In the genomic region with DNA sequence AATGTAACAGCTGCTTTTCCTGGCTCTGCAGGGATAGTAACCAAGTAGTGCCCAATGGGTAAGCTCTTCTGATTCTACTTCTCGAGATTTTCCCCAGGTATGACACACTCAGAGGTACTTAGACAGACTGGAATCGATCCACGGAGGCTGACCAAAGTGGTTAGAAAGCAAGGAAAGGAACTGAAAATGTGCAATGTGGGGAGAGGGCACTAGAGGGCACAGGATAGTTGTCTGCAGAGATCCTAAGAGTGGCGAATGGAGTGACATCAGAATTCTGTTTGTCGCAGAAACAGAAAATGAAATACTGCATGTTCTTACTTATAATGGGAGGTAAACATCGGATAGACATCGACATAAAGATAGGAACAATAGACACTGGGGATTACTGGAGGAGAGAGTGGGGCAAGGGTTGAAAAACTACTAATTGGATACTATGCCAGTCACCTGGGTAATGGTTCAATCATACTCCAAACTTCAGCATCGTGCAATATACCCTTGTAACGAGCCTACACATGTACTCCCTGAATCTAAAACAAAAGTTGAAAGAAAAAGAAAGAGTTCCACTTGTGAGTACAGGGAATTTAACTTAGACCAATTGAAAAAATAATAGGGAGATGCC, we compare ENCODE assay signal across 8 cellular contexts. TPM values are rescaled to one million over a fixed set of nuclear protein-coding genes. Genes with fewer than 3 reads are reported as not detected.
DNase-seq lines count a peak whose midpoint lies in the region; ATAC-seq and TF ChIP-seq lines count a peak whose summit lies in the region.

No MANE protein-coding gene starts in this region.

- CTCF ChIA-PET in AG04450 (lab: Charles Lee): interaction anchor here (0.9 to 2.8 kb wide), 4 partner anchors 9 to 44 kb away, joined by 3 to 15 read pairs (median 6); no protein-coding TSS in a partner anchor

- peak; percentile 78 for ATAC-seq in HG02798 (IDR thresholded peaks at IDR 0.05; ENCODE audit: poor library complexity, unreplicated experiment)

- TF ChIP-seq CTCF in AG04450 (IDR thresholded peaks at IDR 0.05; ENCODE audit: low read depth, low read length): peak; percentile 49
- TF ChIP-seq CTCF in GM12865 (IDR thresholded peaks at IDR 0.05; ENCODE audit: insufficient read depth, low read depth, low read length, missing control alignments): peak; percentile 39
- peak; percentile 40 to 49 (median 46) for TF ChIP-seq CTCF in nephron (IDR thresholded peaks at IDR 0.05; ENCODE audit: unreplicated experiment in 3 of 3)

- POLR2A ChIA-PET in AG04450 (lab: Yijun Ruan, JAX): no interaction called here

- H3K36me3 Mint-ChIP-seq in nephron (ENCODE audit: low read depth): no peaks in the 10 kb centered on the region

- H3K27ac ChIP-seq in AG04450 (ENCODE audit: low read depth, low read length) (no peak overlapping the region), cingulate gyrus (ENCODE audit: low read depth, low read length) (peak overlapping the region; percentile 0)

- no peaks in the 10 kb centered on the region for H3K9me3 Mint-ChIP-seq in nephron

- H3K4me1 Mint-ChIP-seq in nephron: peaks cover 6% of the 10 kb centered on the region

- H3K9me3 ChIP-seq in AG04450 (ENCODE audit: control insufficient read depth, insufficient read depth, low read length): no peaks in the 10 kb centered on the region

- DNase-seq in AG04450 (ENCODE audit: low read depth, low spot score): no peak
- DNase-seq in GM12865 (ENCODE audit: low read depth): peak; percentile 18
- DNase-seq in NOMO-1 treated with DMSO at 0.1 percent for 48 hours (lab: John Stamatoyannopoulos, UW; ENCODE audit: unreplicated experiment): peak; percentile 58
- no peak for DNase-seq in cerebellar nuclear complex (lab: John Stamatoyannopoulos, UW)
- DNase-seq in NCI-H187 treated with DMSO at 0.1 percent for 48 hours (lab: John Stamatoyannopoulos, UW): no peak

- H3K4me3 ChIP-seq in AG04450 (ENCODE audit: low read depth, low read length): no peak overlapping the region
- no peak overlapping the region for H3K4me3 ChIP-seq in GM12865 (ENCODE audit: low read depth, low read length)

- H3K4me3 Mint-ChIP-seq in nephron: no peak overlapping the region

- no peaks in the 10 kb centered on the region for H3K27me3 ChIP-seq in AG04450 (ENCODE audit: control insufficient read depth, insufficient read depth, low read length)

- H3K27ac Mint-ChIP-seq in nephron: no peak overlapping the region

- peaks cover 5% of the 10 kb centered on the region for H3K27me3 Mint-ChIP-seq in nephron (ENCODE audit: low read depth)

RNA-seq across cellular contexts. Expression of a gene that starts 23.3 kb away (rescaled TPM):
- 0.06 and 0.10 TPM in 2 replicates for polyA plus RNA-seq in AG04450 (2011; rRNA removed)
- 0.14 TPM in 1 of 2 replicates, not detected in the other for polyA minus RNA-seq in AG04450 (2011; rRNA and poly(A)+ RNA removed)

Comparison
In these comparisons a context has a peak if more than half of its experiments do, and no peak if none do; other contexts are left out.
1. DNase-seq: peak in GM12865 (single experiment) and NOMO-1 treated with DMSO at 0.1 percent for 48 hours (single experiment); none in AG04450 (single experiment), cerebellar nuclear complex (0 of 2) and NCI-H187 treated with DMSO at 0.1 percent for 48 hours (single experiment).
2. Peak in every context shown above with its lines, with median percentiles within 50 percentile points of each other: CTCF ChIP-seq.